ENCODE assay signal across 2 cellular contexts in genomic region chr6:14671937-14672336, GRCh38.
TF ChIP-seq lines count a peak whose summit lies in the region.

No MANE protein-coding gene starts in this region.

TF ChIP-seq in IMR-90, 13 proteins besides CTCF, POLR2A, EP300 and RAD21:
- TF ChIP-seq USF2 (IDR thresholded peaks at IDR 0.05; ENCODE audit: low read depth, low read length) (no peak), MAZ (IDR thresholded peaks at IDR 0.05; ENCODE audit: borderline replicate concordance, low read depth, low read length) (no peak), MAFK (IDR thresholded peaks at IDR 0.05; ENCODE audit: low read depth, low read length) (no peak), NFE2L2 (IDR thresholded peaks at IDR 0.05; ENCODE audit: low read depth, low read length) (no peak), FOS (IDR thresholded peaks at IDR 0.05; ENCODE audit: low read depth, low read length) (no peak), RFX5 (IDR thresholded peaks at IDR 0.05; ENCODE audit: low read depth, low read length) (no peak), SMC3 (IDR thresholded peaks at IDR 0.05; ENCODE audit: low read depth, low read length) (no peak), BHLHE40 (IDR thresholded peaks at IDR 0.05; ENCODE audit: low read depth, low read length) (no peak), CEBPB (IDR thresholded peaks at IDR 0.05; ENCODE audit: low read depth, low read length) (no peak), RCOR1 (IDR thresholded peaks at IDR 0.05; ENCODE audit: insufficient replicate concordance, low read length) (no peak), MXI1 (IDR thresholded peaks at IDR 0.05; ENCODE audit: borderline replicate concordance, low read depth, low read length) (no peak), CHD1 (IDR thresholded peaks at IDR 0.05; ENCODE audit: low read depth, low read length) (no peak)
- TF ChIP-seq, protein P1, sequence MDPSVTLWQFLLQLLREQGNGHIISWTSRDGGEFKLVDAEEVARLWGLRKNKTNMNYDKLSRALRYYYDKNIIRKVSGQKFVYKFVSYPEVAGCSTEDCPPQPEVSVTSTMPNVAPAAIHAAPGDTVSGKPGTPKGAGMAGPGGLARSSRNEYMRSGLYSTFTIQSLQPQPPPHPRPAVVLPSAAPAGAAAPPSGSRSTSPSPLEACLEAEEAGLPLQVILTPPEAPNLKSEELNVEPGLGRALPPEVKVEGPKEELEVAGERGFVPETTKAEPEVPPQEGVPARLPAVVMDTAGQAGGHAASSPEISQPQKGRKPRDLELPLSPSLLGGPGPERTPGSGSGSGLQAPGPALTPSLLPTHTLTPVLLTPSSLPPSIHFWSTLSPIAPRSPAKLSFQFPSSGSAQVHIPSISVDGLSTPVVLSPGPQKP (IDR thresholded peaks at IDR 0.05; ENCODE audit: borderline replicate concordance, low read depth, low read length), result no peak

TF ChIP-seq in WTC11, 78 proteins besides CTCF, POLR2A, EP300 and RAD21:
- TF ChIP-seq MYBL2 (CRISPR knock-in tag; IDR thresholded peaks at IDR 0.05) (no peak), ZNF671 (CRISPR knock-in tag; IDR thresholded peaks at IDR 0.05) (no peak), NR2C2 (CRISPR knock-in tag; IDR thresholded peaks at IDR 0.05) (no peak), ZBTB43 (CRISPR knock-in tag; IDR thresholded peaks at IDR 0.05) (no peak), NFYB (CRISPR knock-in tag; conservative IDR thresholded peaks at IDR 0.05; ENCODE audit: low read depth) (no peak), CREM (CRISPR knock-in tag; IDR thresholded peaks at IDR 0.05) (no peak), SMAD3 (CRISPR knock-in tag; IDR thresholded peaks at IDR 0.05; ENCODE audit: borderline replicate concordance) (no peak), TEAD1 (CRISPR knock-in tag; IDR thresholded peaks at IDR 0.05) (no peak)
- TF ChIP-seq, protein P2, sequence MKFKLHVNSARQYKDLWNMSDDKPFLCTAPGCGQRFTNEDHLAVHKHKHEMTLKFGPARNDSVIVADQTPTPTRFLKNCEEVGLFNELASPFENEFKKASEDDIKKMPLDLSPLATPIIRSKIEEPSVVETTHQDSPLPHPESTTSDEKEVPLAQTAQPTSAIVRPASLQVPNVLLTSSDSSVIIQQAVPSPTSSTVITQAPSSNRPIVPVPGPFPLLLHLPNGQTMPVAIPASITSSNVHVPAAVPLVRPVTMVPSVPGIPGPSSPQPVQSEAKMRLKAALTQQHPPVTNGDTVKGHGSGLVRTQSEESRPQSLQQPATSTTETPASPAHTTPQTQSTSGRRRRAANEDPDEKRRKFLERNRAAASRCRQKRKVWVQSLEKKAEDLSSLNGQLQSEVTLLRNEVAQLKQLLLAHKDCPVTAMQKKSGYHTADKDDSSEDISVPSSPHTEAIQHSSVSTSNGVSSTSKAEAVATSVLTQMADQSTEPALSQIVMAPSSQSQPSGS (CRISPR knock-in tag; IDR thresholded peaks at IDR 0.05; ENCODE audit: borderline replicate concordance, low read depth), result no peak
